ENCODE assay signal across 25 cellular contexts in genomic region chr1:5351366-5351765, GRCh38.
"Had no signal": no experiment of that assay in that cellular context is flagged by ENCODE, and none has a peak within 500 bp of the region (broad histone marks: within the 10 kb centered on the region; RNA-seq: fewer than 3 reads in every experiment).

No MANE protein-coding gene starts in this region.

- FAIRE-seq: RCC 7860 had no signal

- H3K36me3 ChIP-seq: MG63 had no signal

- H3K27ac Mint-ChIP-seq: activated B cell treated with CpG ODN at 0.5 μM for 24 hours; activated CD4-positive, alpha-beta T cell treated with anti-CD3 and anti-CD28 coated beads, Interleukin-2, amount 10 ng/mL, durations not matched to agents 24 days and 14 days; activated CD8-positive, alpha-beta memory T cell treated with anti-CD3 and anti-CD28 coated beads, Interleukin-2, amount 10 ng/mL, durations not matched to agents 7 days and 5 days; activated naive CD4-positive, alpha-beta T cell treated with anti-CD3 and anti-CD28 coated beads for 36 hours; activated naive CD8-positive, alpha-beta T cell; activated T-helper 17 cell treated with anti-CD3 and anti-CD28 coated beads, Interleukin-2, amount 50 U/mL, for 72 hours; T-helper 1 cell treated with Interleukin-12 subunit alpha and Interleukin-12 subunit beta and Interleukin-4 antibody, amounts not matched to agents 30 μg/mL and 1 μg/mL, for 36 hours had no signal

- H3K27me3 ChIP-seq: MG63 had no signal

- H3K4me3 Mint-ChIP-seq: activated B cell treated with CpG ODN at 0.5 μM for 24 hours; activated CD4-positive, alpha-beta T cell treated with anti-CD3 and anti-CD28 coated beads, Interleukin-2, amount 10 ng/mL, durations not matched to agents 24 days and 14 days; activated CD8-positive, alpha-beta memory T cell treated with anti-CD3 and anti-CD28 coated beads, Interleukin-2, amount 10 ng/mL, durations not matched to agents 7 days and 5 days; activated naive CD4-positive, alpha-beta T cell treated with anti-CD3 and anti-CD28 coated beads for 36 hours; activated naive CD8-positive, alpha-beta T cell; activated T-helper 17 cell treated with anti-CD3 and anti-CD28 coated beads, Interleukin-2, amount 50 U/mL, for 72 hours; T-helper 1 cell treated with Interleukin-12 subunit alpha and Interleukin-12 subunit beta and Interleukin-4 antibody, amounts not matched to agents 30 μg/mL and 1 μg/mL, for 36 hours had no signal

- H3K4me1 Mint-ChIP-seq: activated B cell treated with CpG ODN at 0.5 μM for 24 hours; activated CD4-positive, alpha-beta T cell treated with anti-CD3 and anti-CD28 coated beads, Interleukin-2, amount 10 ng/mL, durations not matched to agents 24 days and 14 days; activated CD8-positive, alpha-beta memory T cell treated with anti-CD3 and anti-CD28 coated beads, Interleukin-2, amount 10 ng/mL, durations not matched to agents 7 days and 5 days had no signal

- H3K4me3 ChIP-seq: MG63 had no signal

- DNase-seq: activated B cell treated with CpG ODN at 0.5 μM for 24 hours; activated CD4-positive, alpha-beta T cell treated with anti-CD3 and anti-CD28 coated beads for 1 hour; activated CD4-positive, alpha-beta T cell treated with anti-CD3 and anti-CD28 coated beads, Interleukin-2, amount 10 ng/mL, durations not matched to agents 24 days and 14 days; activated CD4-positive, alpha-beta T cell treated with anti-CD3 and anti-CD28 coated beads, Interleukin-2, amount 50 U/mL, for 48 hours; activated CD8-positive, alpha-beta memory T cell treated with anti-CD3 and anti-CD28 coated beads, Interleukin-2, amount 10 ng/mL, durations not matched to agents 7 days and 5 days; activated gamma-delta T cell; activated naive CD4-positive, alpha-beta T cell treated with anti-CD3 and anti-CD28 coated beads for 36 hours; activated T-cell treated with anti-CD3 and anti-CD28 coated beads, Interleukin-2, amount 50 U/mL, for 48 hours; cerebellar nuclear complex; MG63; MV-4-11; NCI-H1092 treated with DMSO at 0.1 percent for 48 hours; NCI-H1417 treated with DMSO at 0.1 percent for 48 hours; NCI-H1694 treated with DMSO at 0.1 percent for 48 hours; NCI-H2029 treated with DMSO at 0.1 percent for 48 hours; NCI-H446; NCI-H524; NCI-H774; NK-92 treated with Interleukin-12 subunit alpha and Interleukin-12 subunit beta, amount 100 ng/mL, for 24 hours; PC-3; SHP77 had no signal

- H3K36me3 Mint-ChIP-seq: activated CD8-positive, alpha-beta memory T cell treated with anti-CD3 and anti-CD28 coated beads, Interleukin-2, amount 10 ng/mL, durations not matched to agents 7 days and 5 days had no signal

- H3K27me3 Mint-ChIP-seq: activated B cell treated with CpG ODN at 0.5 μM for 24 hours; activated naive CD8-positive, alpha-beta T cell had no signal

- H3K9me3 ChIP-seq: MG63 had no signal
